7 cellular contexts compared by ENCODE assay signal in the genomic region with DNA sequence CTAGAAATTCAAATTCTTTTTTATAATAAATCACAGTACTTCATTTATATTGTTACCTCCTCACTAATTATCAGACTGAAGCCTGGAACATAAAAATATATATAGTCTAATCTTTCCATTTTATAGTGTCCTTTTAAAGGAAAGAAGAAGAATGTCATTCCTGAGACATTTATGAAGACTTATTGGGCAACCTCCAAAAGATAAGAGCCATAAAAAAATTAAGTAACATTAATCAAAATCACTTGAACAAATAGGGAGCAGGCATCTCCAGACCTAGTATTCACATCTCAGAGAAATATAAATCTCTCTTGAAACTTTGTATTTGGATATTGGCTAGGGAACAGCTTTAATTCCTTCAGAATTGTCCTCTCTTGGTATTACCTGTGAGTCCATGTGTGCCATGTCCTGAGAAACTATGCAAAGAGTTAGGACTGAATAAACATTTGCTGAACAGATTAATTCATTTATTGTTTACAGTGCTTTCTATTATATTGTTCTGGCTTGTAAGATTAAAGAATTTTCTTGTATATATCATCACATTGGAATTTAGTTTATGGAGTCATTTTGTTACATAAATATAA.
"Had no signal": no experiment of that assay in that cellular context is flagged by ENCODE, and none has a peak within 500 bp of the region (broad histone marks: within the 10 kb centered on the region; RNA-seq: fewer than 3 reads in every experiment).

No MANE protein-coding gene starts in this region.

- H2AFZ ChIP-seq: GM23338 had no signal

- ATAC-seq: GM23338, HepG2 had no signal

- H3K4me3 ChIP-seq: GM23338 had no signal

- DNase-seq: H9, HCEC 1CT, KBM-7 had no signal

- FAIRE-seq: H1, H54, HepG2 had no signal

- H3K4me2 ChIP-seq: GM23338 had no signal
